In the genomic region with DNA sequence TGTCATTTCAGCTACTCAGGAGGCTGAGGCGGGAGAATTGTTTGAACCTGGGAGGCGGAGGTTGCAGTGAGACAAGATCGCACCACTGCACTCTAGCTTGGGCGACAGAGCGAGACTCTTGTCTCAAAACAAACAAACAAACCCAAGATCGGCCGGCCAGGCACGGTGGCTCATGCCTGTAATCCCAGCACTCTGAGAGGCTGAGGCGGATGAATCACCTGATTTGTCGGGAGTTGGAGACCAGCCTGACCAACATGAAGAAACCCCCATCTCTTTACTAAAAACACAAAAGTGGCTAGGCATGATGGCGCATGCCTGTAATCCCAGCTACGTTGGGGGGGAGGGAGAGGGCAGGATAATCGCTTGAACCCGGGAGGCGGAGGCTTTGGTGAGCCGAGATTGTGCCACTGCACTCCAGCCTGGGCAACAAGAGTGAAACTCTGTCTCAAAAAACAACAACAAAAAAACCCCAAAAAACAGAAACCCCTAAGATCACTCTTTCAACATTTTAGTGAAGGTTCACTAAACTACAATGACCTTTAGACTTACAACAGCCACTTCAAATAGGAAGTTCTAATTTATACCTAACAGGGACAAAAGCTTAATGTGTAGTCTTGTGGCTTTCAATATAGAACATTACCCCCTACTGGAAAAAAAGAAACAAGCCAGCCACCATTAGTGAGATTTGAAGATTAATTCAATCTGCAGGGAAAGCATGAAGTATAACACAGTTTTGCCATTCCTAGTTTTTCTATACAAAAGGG, we compare ENCODE assay signal across 10 cellular contexts. TPM values are rescaled to one million over a fixed set of nuclear protein-coding genes. Genes with fewer than 3 reads are reported as not detected.
DNase-seq lines count a peak whose midpoint lies in the region; ATAC-seq and TF ChIP-seq lines count a peak whose summit lies in the region.
"Had no signal": no experiment of that assay in that cellular context is flagged by ENCODE, and none has a peak within 500 bp of the region (broad histone marks: within the 10 kb centered on the region; RNA-seq: fewer than 3 reads in every experiment).

No MANE protein-coding gene starts in this region.

- H3K9me3 Mint-ChIP-seq in T-helper 2 cell treated with Interferon-gamma antibody and Interleukin-4, amounts not matched to agents 5 μg/mL and 100 μg/mL, for 36 hours = no peaks in the 10 kb centered on the region
- H3K9me3 Mint-ChIP-seq in natural killer cell treated with Interleukin-12 subunit alpha and Interleukin-12 subunit beta and Interleukin-15 and Interleukin-18, amount 100 ng/mL, for 72 hours = no peaks in the 10 kb centered on the region

- no peak overlapping the region for H3K9ac ChIP-seq in mammary epithelial cell (ENCODE audit: insufficient read depth, low read length)

- peaks cover 30% of the 10 kb centered on the region for H3K4me1 Mint-ChIP-seq in T-helper 2 cell treated with Interferon-gamma antibody and Interleukin-4, amounts not matched to agents 5 μg/mL and 100 μg/mL, for 36 hours (ENCODE audit: low read depth)
- peaks cover 58 to 61% of the 10 kb centered on the region in 2 donors for H3K4me1 Mint-ChIP-seq in natural killer cell treated with Interleukin-12 subunit alpha and Interleukin-12 subunit beta and Interleukin-15 and Interleukin-18, amount 100 ng/mL, for 72 hours (ENCODE audit: low read depth in 2 of 2)

- H3K9me3 ChIP-seq in Panc1 (ENCODE audit: control insufficient read depth, insufficient read depth, low read depth, low read length) = no peaks in the 10 kb centered on the region
- no peaks in the 10 kb centered on the region for H3K9me3 ChIP-seq in mammary epithelial cell (replicated peaks; ENCODE audit: insufficient read depth, low read length)

- peaks cover 51% of the 10 kb centered on the region for H3K36me3 ChIP-seq in Panc1 (ENCODE audit: control insufficient read depth, insufficient read depth, low read length)
- H3K36me3 ChIP-seq in mammary epithelial cell (ENCODE audit: insufficient read depth, low read length) = peaks cover 58% of the 10 kb centered on the region

- dilution Hi-C loops in mammary epithelial cell (cut with HindIII; ENCODE audit: low sequenced_read_pairs) = loop anchor here (5.0 kb wide), 1 partner anchor 81 kb away; no protein-coding TSS in a partner anchor

- H3K27ac ChIP-seq in Panc1 (ENCODE audit: low read length) (no peak overlapping the region), mammary epithelial cell (ENCODE audit: insufficient read depth, low read depth, low read length) (no peak overlapping the region)

- intact Hi-C loops in Panc1 (cut with micrococcal nuclease; ENCODE audit: unreplicated experiment) (no loop called here), mammary epithelial cell (cut with micrococcal nuclease) (no loop called here)

- in situ Hi-C loops in Panc1 (cut with HindIII; ENCODE audit: low pct_unique_long_range_greater_than_20kb, low sequenced_read_pairs) = no loop called here
- in situ Hi-C loops in mammary epithelial cell (cut with MboI; ENCODE audit: low sequenced_read_pairs in 2 of 2) = no loop called here

- H3K36me3 Mint-ChIP-seq in T-helper 2 cell treated with Interferon-gamma antibody and Interleukin-4, amounts not matched to agents 5 μg/mL and 100 μg/mL, for 36 hours (ENCODE audit: low read depth) = peaks cover 83% of the 10 kb centered on the region
- H3K36me3 Mint-ChIP-seq in natural killer cell treated with Interleukin-12 subunit alpha and Interleukin-12 subunit beta and Interleukin-15 and Interleukin-18, amount 100 ng/mL, for 72 hours = peaks cover 57% of the 10 kb centered on the region

- ATAC-seq in Panc1 (peak; percentile 32; the same call in 1 of the 2 replicates), GM19324 (IDR thresholded peaks at IDR 0.05; ENCODE audit: low FRiP score, unreplicated experiment) (no peak), HG03039 (IDR thresholded peaks at IDR 0.05; ENCODE audit: unreplicated experiment) (no peak)
- no peak for ATAC-seq in natural killer cell treated with Interleukin-12 subunit alpha and Interleukin-12 subunit beta and Interleukin-15 and Interleukin-18, amount 100 ng/mL, for 72 hours

- H3K4me2 ChIP-seq in mammary epithelial cell (ENCODE audit: insufficient read depth, low read depth, low read length) = no peak overlapping the region

- TF ChIP-seq CTCF in Panc1 (IDR thresholded peaks at IDR 0.05) = no peak
- peak; percentile 3 to 15 for TF ChIP-seq CTCF in mammary epithelial cell (conservative IDR thresholded peaks at IDR 0.05 in 1 of 2, IDR thresholded peaks at IDR 0.05 in 1 of 2; ENCODE audit: extremely low read depth in 1 of 2, insufficient read depth in 1 of 2, low read depth in 1 of 2, low read length in 2 of 2)

- CTCF ChIA-PET in Panc1 (lab: Charles Lee) = no interaction called here
- CTCF ChIA-PET in mammary epithelial cell (lab: Charles Lee; ENCODE audit: low non-redundant PET) = no interaction called here

- POLR2A ChIA-PET in Panc1 (lab: Charles Lee) = no interaction called here

- no peaks in the 10 kb centered on the region for H3K27me3 Mint-ChIP-seq in T-helper 2 cell treated with Interferon-gamma antibody and Interleukin-4, amounts not matched to agents 5 μg/mL and 100 μg/mL, for 36 hours (ENCODE audit: low read depth)
- H3K27me3 Mint-ChIP-seq in natural killer cell treated with Interleukin-12 subunit alpha and Interleukin-12 subunit beta and Interleukin-15 and Interleukin-18, amount 100 ng/mL, for 72 hours = no peaks in the 10 kb centered on the region

- H3K27me3 ChIP-seq in Panc1 (ENCODE audit: control insufficient read depth, insufficient read depth, low read length) = no peaks in the 10 kb centered on the region
- H3K27me3 ChIP-seq in mammary epithelial cell (ENCODE audit: insufficient read depth, low read length) = no peaks in the 10 kb centered on the region

- DNase-seq in T-helper 2 cell treated with Interferon-gamma antibody and Interleukin-4, amounts not matched to agents 5 μg/mL and 100 μg/mL, for 36 hours (ENCODE audit: low spot score) = no peak
- DNase-seq in T-helper 2 cell (no peak), Panc1 (ENCODE audit: low read depth, low spot score) (no peak), mammary epithelial cell (no peak), D341Med (ENCODE audit: low spot score) (no peak)
- DNase-seq in natural killer cell treated with Interleukin-12 subunit alpha and Interleukin-12 subunit beta and Interleukin-15 and Interleukin-18, amount 100 ng/mL, for 72 hours (ENCODE audit: low spot score) = no peak
- DNase-seq: head of caudate nucleus, MV-4-11 had no signal

- H2AFZ ChIP-seq in mammary epithelial cell (ENCODE audit: low read depth, low read length) = no peak overlapping the region

- H3K79me2 ChIP-seq in mammary epithelial cell (ENCODE audit: insufficient read depth, low read length) = peaks cover 99% of the 10 kb centered on the region

- no peaks in the 10 kb centered on the region for H4K20me1 ChIP-seq in mammary epithelial cell (ENCODE audit: insufficient read depth, low read length)

- H3K4me3 ChIP-seq in Panc1 (ENCODE audit: low read depth in 2 of 2, low read length in 2 of 2) = no peak overlapping the region
- H3K4me3 ChIP-seq in mammary epithelial cell (replicated peaks in 1 of 3; ENCODE audit: insufficient read depth in 1 of 3, low read depth in 2 of 3, low read length in 3 of 3) = no peak overlapping the region

- WGBS in mammary epithelial cell (ENCODE audit: low coverage, missing lambda C conversion rate) = 82% methylated on average over 13 of the region's 16 CpGs

- H3K4me1 ChIP-seq in Panc1 (ENCODE audit: control insufficient read depth, insufficient read depth, low read length) (peaks cover 5% of the 10 kb centered on the region; the same call in 1 of the 2 replicates), mammary epithelial cell (ENCODE audit: insufficient read depth, low read length) (no peaks in the 10 kb centered on the region)

- no TSS peak for BruUV-seq in Panc1 (replicated peaks; lab: Mats Ljungman, UMichigan)
- BruUV-seq in mammary epithelial cell (replicated peaks; lab: Mats Ljungman, UMichigan) = no TSS peak

- H3K27ac Mint-ChIP-seq in T-helper 2 cell treated with Interferon-gamma antibody and Interleukin-4, amounts not matched to agents 5 μg/mL and 100 μg/mL, for 36 hours = peak overlapping the region; percentile 31
- H3K27ac Mint-ChIP-seq in natural killer cell treated with Interleukin-12 subunit alpha and Interleukin-12 subunit beta and Interleukin-15 and Interleukin-18, amount 100 ng/mL, for 72 hours = peak overlapping the region; percentile 88

- no peak overlapping the region for H3K4me3 Mint-ChIP-seq in T-helper 2 cell treated with Interferon-gamma antibody and Interleukin-4, amounts not matched to agents 5 μg/mL and 100 μg/mL, for 36 hours
- H3K4me3 Mint-ChIP-seq in natural killer cell treated with Interleukin-12 subunit alpha and Interleukin-12 subunit beta and Interleukin-15 and Interleukin-18, amount 100 ng/mL, for 72 hours = peak overlapping the region; percentile 76

RNA-seq across cellular contexts. Expression of a gene that starts 7.0 kb away (rescaled TPM):
- total RNA-seq in Panc1 (2021; ENCODE audit: unreplicated experiment) (424 TPM), mammary epithelial cell (100 to 1,000 TPM; 301 to 332 TPM)
- polyA plus RNA-seq in Panc1 (2012; ENCODE audit: insufficient read length) = 499 TPM
- polyA plus RNA-seq in mammary epithelial cell = 154 TPM
- polyA minus RNA-seq in mammary epithelial cell = 418 TPM
- 100 to 1,000 TPM; 337 to 473 TPM for total RNA-seq in natural killer cell treated with Interleukin-12 subunit alpha and Interleukin-12 subunit beta and Interleukin-15 and Interleukin-18, amount 100 ng/mL, for 72 hours

RNA-seq across cellular contexts. Expression of a gene that starts 25.2 kb away (rescaled TPM):
- total RNA-seq in Panc1 (2021; ENCODE audit: unreplicated experiment) (168 TPM), mammary epithelial cell (100 to 1,000 TPM; 167 to 200 TPM)
- polyA plus RNA-seq in Panc1 (2012; ENCODE audit: insufficient read length) = 82.6 TPM
- polyA plus RNA-seq in mammary epithelial cell = 73.8 TPM
- 86.8 TPM for polyA minus RNA-seq in mammary epithelial cell
- total RNA-seq in natural killer cell treated with Interleukin-12 subunit alpha and Interleukin-12 subunit beta and Interleukin-15 and Interleukin-18, amount 100 ng/mL, for 72 hours = 100 to 1,000 TPM; 150 to 167 TPM
